Comparison of ENCODE assay signal across 24 cellular contexts in the genomic region with DNA sequence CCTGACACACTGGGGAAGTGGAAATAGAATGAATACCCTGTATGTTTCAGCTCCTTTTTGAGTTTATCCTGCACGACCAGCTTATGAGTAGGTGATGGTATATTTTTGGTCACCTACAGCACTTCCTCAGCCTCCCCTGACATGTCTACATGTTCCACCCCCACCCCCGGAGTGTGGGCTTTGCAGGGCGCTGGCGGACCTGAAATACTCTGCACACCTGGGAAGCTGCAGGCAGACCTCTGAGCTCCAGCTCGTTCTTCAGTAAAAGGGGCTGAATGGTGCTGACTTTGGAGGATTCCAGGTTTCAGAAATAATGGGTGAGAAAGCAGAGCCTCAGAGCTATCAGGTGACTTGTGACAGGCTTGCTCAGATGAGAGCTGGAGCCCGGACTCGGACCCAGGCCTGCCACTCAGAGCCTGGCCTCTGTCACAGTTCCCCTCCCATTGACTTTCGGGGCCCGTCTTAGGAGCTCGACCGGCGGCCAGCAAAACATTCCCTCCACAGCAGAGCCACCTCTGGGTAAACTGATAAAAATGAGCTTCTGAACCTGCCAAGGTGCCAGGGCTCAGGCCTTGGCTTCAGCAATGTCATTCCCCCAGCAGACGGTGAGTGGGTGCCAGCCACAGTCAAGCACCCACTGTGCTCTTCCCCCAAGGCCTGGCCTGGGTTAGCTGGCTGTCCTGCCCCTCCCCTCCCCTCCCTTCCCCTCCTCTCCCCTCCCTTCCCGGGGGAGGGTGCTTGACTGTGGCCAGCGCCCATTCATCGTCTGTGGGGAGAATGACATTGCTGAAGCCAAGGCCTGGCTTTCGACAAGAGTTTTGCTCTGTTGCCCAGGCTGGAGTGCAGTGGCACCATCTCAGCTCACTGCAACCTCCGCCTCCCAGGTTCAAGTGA. TPM values are rescaled to one million over a fixed set of nuclear protein-coding genes. Genes with fewer than 3 reads are reported as not detected.
DNase-seq lines count a peak whose midpoint lies in the region; ATAC-seq and TF ChIP-seq lines count a peak whose summit lies in the region.
"Had no signal": no experiment of that assay in that cellular context is flagged by ENCODE, and none has a peak within 500 bp of the region (broad histone marks: within the 10 kb centered on the region; RNA-seq: fewer than 3 reads in every experiment).

No MANE protein-coding gene starts in this region.

- H3K4me1 ChIP-seq in psoas muscle = peaks cover 21% of the 10 kb centered on the region
- H3K4me1 ChIP-seq: HAP-1 had no signal

- 59 to 74% (median 71%) methylated on average over 15 to 18 of the region's 18 CpGs for WGBS in psoas muscle, 3 donors

- peaks cover 0 to 3% of the 10 kb centered on the region in 2 donors for H3K36me3 ChIP-seq in psoas muscle (ENCODE audit: insufficient read depth in 1 of 2, low read depth in 1 of 2)
- H3K36me3 ChIP-seq: HAP-1, ovary, thoracic aorta had no signal

- peaks cover 0 to 2% (median 0%) of the 10 kb centered on the region in 3 donors for H3K27me3 Mint-ChIP-seq in CD14-positive monocyte (ENCODE audit: low read depth in 3 of 3)
- H3K27me3 Mint-ChIP-seq: activated CD4-positive, alpha-beta memory T cell treated with anti-CD3 and anti-CD28 coated beads, Interleukin-2, amount 10 ng/mL, durations not matched to agents 7 days and 5 days; activated naive CD8-positive, alpha-beta T cell; CD8-positive, alpha-beta memory T cell; IgD-negative memory B cell had no signal

- no peaks in the 10 kb centered on the region for H3K9me3 ChIP-seq in psoas muscle
- H3K9me3 ChIP-seq: body of pancreas, HAP-1, ovary, thoracic aorta had no signal

- peaks cover 0 to 3% (median 0%) of the 10 kb centered on the region in 7 donors for H3K9me3 Mint-ChIP-seq in CD14-positive monocyte
- H3K9me3 Mint-ChIP-seq: activated CD4-positive, alpha-beta memory T cell treated with anti-CD3 and anti-CD28 coated beads, Interleukin-2, amount 10 ng/mL, durations not matched to agents 7 days and 5 days; CD8-positive, alpha-beta memory T cell; IgD-negative memory B cell had no signal

- H3K36me3 Mint-ChIP-seq in CD14-positive monocyte = peaks cover 29 to 48% of the 10 kb centered on the region in 2 donors
- H3K36me3 Mint-ChIP-seq: IgD-negative memory B cell had no signal

- H3K4me1 Mint-ChIP-seq in CD14-positive monocyte = peaks cover 51% of the 10 kb centered on the region

- no peak overlapping the region for H3K27ac ChIP-seq in psoas muscle
- H3K27ac ChIP-seq: ovary, thoracic aorta had no signal

- DNase-seq in CD14-positive monocyte (ENCODE audit: low spot score) (no peak), NCI-H69 (lab: John Stamatoyannopoulos, UW) (peak; percentile 21), left cardiac atrium (no peak), psoas muscle (peak in 1 of 2 donors; percentile 23), medulla oblongata (ENCODE audit: extremely low spot score) (no peak), AG08395 (ENCODE audit: low spot score) (no peak)
- DNase-seq in activated CD8-positive, alpha-beta memory T cell treated with anti-CD3 and anti-CD28 coated beads, Interleukin-2, amount 50 U/mL, for 4 hours = no peak
- DNase-seq: activated CD4-positive, alpha-beta memory T cell treated with anti-CD3 and anti-CD28 coated beads, Interleukin-2, amount 10 ng/mL, durations not matched to agents 7 days and 5 days; body of pancreas; CD8-positive, alpha-beta memory T cell; cortex of kidney; MM.1S; NCI-H1694; NCI-H345; ovary; SIG-M5; stimulated activated CD8-positive, alpha-beta memory T cell treated with anti-CD3 and anti-CD28 coated beads, Interleukin-4, amount 100 ng/mL, for 48 hours; T-helper 1 cell had no signal

- TF ChIP-seq CTCF in CD14-positive monocyte (IDR thresholded peaks at IDR 0.05) (no peak), psoas muscle (IDR thresholded peaks at IDR 0.05) (no peak)

- no peak overlapping the region for H3K4me3 ChIP-seq in psoas muscle
- H3K4me3 ChIP-seq: body of pancreas, HAP-1, ovary, skin epidermis, thoracic aorta had no signal

- no peak overlapping the region for H3K4me3 Mint-ChIP-seq in CD14-positive monocyte
- H3K4me3 Mint-ChIP-seq: activated CD4-positive, alpha-beta memory T cell treated with anti-CD3 and anti-CD28 coated beads, Interleukin-2, amount 10 ng/mL, durations not matched to agents 7 days and 5 days; activated naive CD8-positive, alpha-beta T cell; CD8-positive, alpha-beta memory T cell; IgD-negative memory B cell had no signal

- intact Hi-C loops in CD14-positive monocyte (cut with micrococcal nuclease) (loop anchor here in 1 of 2 donors (5.0 kb wide), 1 partner anchor 34 kb away; no protein-coding TSS in a partner anchor), left cardiac atrium (cut with DNase I) (no loop called here), psoas muscle (cut with DNase I) (no loop called here)

- peak; percentile 66 to 68 for ATAC-seq in left cardiac atrium
- peak in 3 of 4 donors; percentile 27 to 62 (median 62) for ATAC-seq in psoas muscle
- ATAC-seq in HG03045 (IDR thresholded peaks at IDR 0.05; ENCODE audit: unreplicated experiment) = no peak
- ATAC-seq: body of pancreas had no signal

- H3K27ac Mint-ChIP-seq in CD14-positive monocyte = peak overlapping the region in 4 of 7 donors; percentile 30 to 80 (median 66)
- H3K27ac Mint-ChIP-seq: activated CD4-positive, alpha-beta memory T cell treated with anti-CD3 and anti-CD28 coated beads, Interleukin-2, amount 10 ng/mL, durations not matched to agents 7 days and 5 days; activated naive CD8-positive, alpha-beta T cell had no signal

- no peaks in the 10 kb centered on the region for H3K27me3 ChIP-seq in psoas muscle (ENCODE audit: insufficient read depth in 3 of 3, low read length in 2 of 3)
- H3K27me3 ChIP-seq: body of pancreas, ovary had no signal

RNA-seq across cellular contexts. Expression of a gene that starts 30.1 kb away (rescaled TPM):
- 10 to 100 TPM in 1 of 2 donors, 1 to 10 TPM in 1; 6.0 to 11.0 TPM for polyA plus RNA-seq in CD14-positive monocyte
- 1 to 10 TPM; 6.5 to 7.0 TPM for total RNA-seq in left cardiac atrium
- total RNA-seq in psoas muscle = 10 to 100 TPM; 12.8 to 20.7 (median 14.3) TPM
- polyA plus RNA-seq in psoas muscle = 1 to 10 TPM; 3.1 to 7.4 (median 4.7) TPM

RNA-seq across cellular contexts. Expression of a gene that starts 51.9 kb away (rescaled TPM):
- polyA plus RNA-seq in CD14-positive monocyte (under 1 TPM; 0.32 to 0.40 TPM), psoas muscle (1 to 10 TPM; 1.2 to 1.8 (median 1.8) TPM)
- total RNA-seq in left cardiac atrium (1 to 10 TPM; 4.9 to 7.5 TPM), psoas muscle (1 to 10 TPM in 3 of 4 donors, under 1 TPM in 1; 0.64 to 1.9 (median 1.2) TPM)
